Comparison of ENCODE assay signal across 8 cellular contexts in the genomic region with DNA sequence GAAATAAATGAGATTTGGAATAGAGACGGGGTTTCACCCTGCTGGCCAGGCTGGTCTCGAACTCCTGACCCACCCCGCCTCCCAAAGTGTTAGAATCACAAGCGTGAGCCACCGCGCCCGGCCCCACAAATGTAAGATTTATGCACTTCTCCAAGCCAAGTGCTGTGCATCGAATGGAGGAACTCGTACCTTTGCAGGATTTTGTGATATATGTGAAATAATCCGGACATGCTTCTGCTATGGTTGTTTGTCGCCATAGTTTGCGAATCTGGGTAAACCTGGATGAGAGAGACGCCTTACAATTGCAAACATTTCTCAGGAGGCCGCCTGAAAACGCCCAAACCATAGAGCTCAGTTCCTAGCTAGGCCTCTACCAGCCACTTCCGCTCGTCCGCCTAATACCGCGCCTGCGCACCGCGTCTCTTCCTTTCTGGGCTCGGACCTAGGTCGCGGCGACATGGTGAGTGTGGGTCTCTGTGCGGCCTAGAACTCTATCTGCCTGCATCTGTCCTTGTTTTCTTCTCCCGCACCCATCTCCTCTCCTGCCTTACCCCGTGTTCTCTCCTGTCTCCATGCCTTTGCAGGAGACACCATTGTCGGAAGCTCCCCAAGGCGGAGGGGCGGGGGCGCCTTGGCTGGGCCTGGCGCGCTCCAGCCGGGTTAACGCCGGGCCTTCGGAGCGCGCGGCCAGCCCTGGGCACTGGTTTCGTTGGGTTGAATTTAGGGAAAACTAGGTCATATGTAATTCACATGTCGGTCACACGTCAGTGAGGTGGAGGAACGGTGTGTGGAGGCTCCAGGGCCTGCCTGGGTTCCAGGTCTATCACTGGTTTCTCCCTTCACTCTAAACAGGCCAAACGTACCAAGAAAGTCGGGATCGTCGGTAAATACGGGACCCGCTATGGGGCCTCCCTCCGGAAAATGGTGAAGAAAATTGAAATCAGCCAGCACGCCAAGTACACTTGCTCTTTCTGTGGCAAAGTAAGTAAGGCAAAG. TPM values are rescaled to one million over a fixed set of nuclear protein-coding genes. Genes with fewer than 3 reads are reported as not detected.
DNase-seq lines count a peak whose midpoint lies in the region; ATAC-seq and TF ChIP-seq lines count a peak whose summit lies in the region.

A gene (plus strand): TSS at position 427 of the 996 bp plus-strand sequence. CDS start 31 bp downstream, at position 458.

- TF ChIP-seq CTCF in choroid plexus epithelial cell (conservative IDR thresholded peaks at IDR 0.05; ENCODE audit: low read depth, low read length): no peak

- peak within 1 kb of the TSS; percentile 98 for H3K4me3 Mint-ChIP-seq in activated CD4-positive, alpha-beta T cell treated with anti-CD3 and anti-CD28 coated beads for 36 hours

- peak; percentile 97 for DNase-seq in Ammon's horn (ENCODE audit: low spot score)
- peak; percentile 82 for DNase-seq in GM19238 (ENCODE audit: insufficient read length, low spot score)
- peak; percentile 87 to 94 for DNase-seq in NCI-H524 (lab: John Stamatoyannopoulos, UW)
- DNase-seq in activated CD4-positive, alpha-beta T cell treated with anti-CD3 and anti-CD28 coated beads for 36 hours: peak; percentile 95
- DNase-seq in choroid plexus epithelial cell (ENCODE audit: low read depth): peak; percentile 98
- peak; percentile 94 for DNase-seq in kidney glomerular epithelial cell (lab: John Stamatoyannopoulos, UW)
- peak; percentile 70 for DNase-seq in stimulated activated CD4-positive, alpha-beta T cell treated with anti-CD3 and anti-CD28 coated beads, Interleukin-1b, Interleukin-23, amount 100 ng/mL, for 1 hour (ENCODE audit: low read depth in 2 of 2)

- H3K36me3 Mint-ChIP-seq in activated CD4-positive, alpha-beta T cell treated with anti-CD3 and anti-CD28 coated beads for 36 hours (ENCODE audit: low read depth): peaks cover 57% of the 10 kb centered on the region

- POLR2A ChIA-PET in activated CD4-positive, alpha-beta T cell treated with anti-CD3 and anti-CD28 coated beads for 36 hours (lab: Charles Lee): interaction anchor here (0.5 to 1.5 kb wide), 12 partner anchors 8 to 1449 kb away, joined by 3 to 11 read pairs (median 4); a partner anchor contains a TSS

- no peaks in the 10 kb centered on the region for H3K9me3 Mint-ChIP-seq in activated CD4-positive, alpha-beta T cell treated with anti-CD3 and anti-CD28 coated beads for 36 hours (ENCODE audit: low read depth)

- ATAC-seq in HG03442 (IDR thresholded peaks at IDR 0.05; ENCODE audit: unreplicated experiment): peak; percentile 84
- ATAC-seq in activated CD4-positive, alpha-beta T cell treated with anti-CD3 and anti-CD28 coated beads for 36 hours: peak; percentile 96

- peak within 1 kb of the TSS; percentile 96 for H3K27ac Mint-ChIP-seq in activated CD4-positive, alpha-beta T cell treated with anti-CD3 and anti-CD28 coated beads for 36 hours

- CTCF ChIA-PET in activated CD4-positive, alpha-beta T cell treated with anti-CD3 and anti-CD28 coated beads for 36 hours (lab: Charles Lee): interaction anchor here (0.6 to 1.2 kb wide), 11 partner anchors 13 to 467 kb away, joined by 3 to 6 read pairs (median 4); no protein-coding TSS in a partner anchor

- peak within 1 kb of the TSS; percentile 92 for H3K4me3 ChIP-seq in choroid plexus epithelial cell (ENCODE audit: low read depth, low read length)

- intact Hi-C loops in activated CD4-positive, alpha-beta T cell treated with anti-CD3 and anti-CD28 coated beads for 36 hours (cut with DNase I, micrococcal nuclease): loop anchor here (1.0 to 10.0 kb wide), 7 partner anchors 86 to 417 kb away; a partner anchor contains a TSS

- peaks cover 45% of the 10 kb centered on the region for H3K4me1 Mint-ChIP-seq in activated CD4-positive, alpha-beta T cell treated with anti-CD3 and anti-CD28 coated beads for 36 hours

- no peaks in the 10 kb centered on the region for H3K27me3 Mint-ChIP-seq in activated CD4-positive, alpha-beta T cell treated with anti-CD3 and anti-CD28 coated beads for 36 hours

RNA-seq across cellular contexts. Expression of the gene that starts here (rescaled TPM):
- total RNA-seq in activated CD4-positive, alpha-beta T cell treated with anti-CD3 and anti-CD28 coated beads for 36 hours: 1,000 to 10,000 TPM; 3,228 to 4,134 TPM

Comparison
In these comparisons a context has a peak if more than half of its experiments do, and no peak if none do; other contexts are left out.
1. Peak in every context shown above with its lines: DNase-seq, ATAC-seq and H3K4me3 ChIP-seq.